8 cellular contexts compared by ENCODE assay signal in the genomic region with DNA sequence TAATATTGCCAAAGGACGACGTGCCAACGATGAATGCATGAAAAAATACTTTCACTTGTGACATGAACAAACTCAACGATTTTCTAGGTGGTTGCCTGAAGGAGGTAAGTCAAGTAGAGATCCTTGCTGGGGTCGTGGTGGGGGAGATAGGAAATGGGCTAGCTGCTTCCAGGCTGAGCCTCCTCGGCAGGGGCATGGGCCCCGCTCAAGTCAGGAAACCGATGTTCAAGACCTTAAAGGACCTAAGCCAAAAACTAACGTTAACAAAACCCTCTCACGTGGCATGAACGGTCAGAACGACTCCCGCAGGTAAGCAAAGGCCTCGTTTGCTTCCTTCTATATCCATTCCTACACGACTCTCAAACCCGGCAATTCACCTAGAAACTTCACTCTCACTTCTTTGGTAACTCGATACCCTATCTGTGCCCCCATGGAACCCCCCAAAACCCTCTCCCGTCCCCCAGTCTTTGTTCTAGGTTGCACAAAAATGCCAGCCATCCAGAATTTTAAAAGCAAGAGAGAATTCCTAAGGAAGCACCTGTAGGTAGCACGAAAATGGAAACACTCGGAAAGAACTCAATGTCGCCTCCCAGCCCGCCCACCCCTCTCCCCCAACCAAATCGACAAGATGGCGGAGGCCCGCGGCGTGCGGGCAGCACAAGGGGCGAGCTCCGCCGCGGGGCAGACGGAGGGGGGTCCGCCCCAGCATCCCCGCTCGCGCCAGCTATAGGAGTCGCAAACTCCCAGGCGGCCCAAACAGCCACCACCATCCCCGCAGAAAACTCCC. TPM values are rescaled to one million over a fixed set of nuclear protein-coding genes. Genes with fewer than 3 reads are reported as not detected.
DNase-seq lines count a peak whose midpoint lies in the region; ATAC-seq and TF ChIP-seq lines count a peak whose summit lies in the region.

No MANE protein-coding gene starts in this region.

- CTCF ChIA-PET in RWPE1 (lab: Yijun Ruan, JAX) = interaction anchor here (0.5 kb wide), 1 partner anchor 338 kb away, joined by 3 read pairs; no protein-coding TSS in a partner anchor

- H3K9me3 ChIP-seq in lower lobe of right lung (no peaks in the 10 kb centered on the region), thoracic aorta (no peaks in the 10 kb centered on the region)

- H3K4me1 ChIP-seq in lower lobe of right lung = peaks cover 17% of the 10 kb centered on the region
- peaks cover 15 to 20% of the 10 kb centered on the region in 2 donors for H3K4me1 ChIP-seq in thoracic aorta (ENCODE audit: control insufficient read depth in 1 of 2, low read depth in 2 of 2)

- H3K27me3 ChIP-seq in lower lobe of right lung (ENCODE audit: low read depth) = no peaks in the 10 kb centered on the region
- H3K27me3 ChIP-seq in thoracic aorta (replicated peaks; ENCODE audit: insufficient read depth) = no peaks in the 10 kb centered on the region

- H3K27ac ChIP-seq in RWPE1 (peak overlapping the region; percentile 97), caudate nucleus (ENCODE audit: low read depth, low read length) (peak overlapping the region; percentile 100), lower lobe of right lung (peak overlapping the region; percentile 97), thoracic aorta (peak overlapping the region; percentile 84 to 99)

- peaks cover 27% of the 10 kb centered on the region for H3K36me3 ChIP-seq in lower lobe of right lung
- H3K36me3 ChIP-seq in thoracic aorta = no peaks in the 10 kb centered on the region

- TF ChIP-seq CTCF in RWPE1 (conservative IDR thresholded peaks at IDR 0.05; ENCODE audit: low read depth) (no peak), lower lobe of right lung (IDR thresholded peaks at IDR 0.05) (no peak), thoracic aorta (IDR thresholded peaks at IDR 0.05) (no peak)

- intact Hi-C loops in lower lobe of right lung (cut with DNase I) (no loop called here), posterior vena cava (cut with DNase I) (no loop called here)

- ATAC-seq in HG02588 (IDR thresholded peaks at IDR 0.05; ENCODE audit: unreplicated experiment) = peak; percentile 4
- peak in 1 of 2 donors; percentile 18 for ATAC-seq in lower lobe of right lung
- ATAC-seq in thoracic aorta (ENCODE audit: insufficient number of reproducible peaks, low FRiP score, low read depth) = no peak

- DNase-seq in COR-L47 (lab: John Stamatoyannopoulos, UW) = peak; percentile 54
- no peak for DNase-seq in RWPE1 (ENCODE audit: low spot score)
- no peak for DNase-seq in caudate nucleus (lab: John Stamatoyannopoulos, UW)
- no peak for DNase-seq in lower lobe of right lung
- no peak for DNase-seq in thoracic aorta (ENCODE audit: low spot score)
- DNase-seq in posterior vena cava (ENCODE audit: low spot score) = no peak
- no peak for DNase-seq in SIG-M5 (lab: John Stamatoyannopoulos, UW)

- POLR2A ChIA-PET in RWPE1 (lab: Yijun Ruan, JAX; ENCODE audit: low non-redundant PET) = no interaction called here

- H3K4me3 ChIP-seq in lower lobe of right lung = peak overlapping the region; percentile 97
- peak overlapping the region; percentile 85 for H3K4me3 ChIP-seq in thoracic aorta

RNA-seq across cellular contexts. Expression of gene ACP4, which starts 13.6 kb away (rescaled TPM):
- total RNA-seq in lower lobe of right lung (not detected), thoracic aorta (not detected), posterior vena cava (not detected)

RNA-seq across cellular contexts. Expression of gene KLK1, which starts 19.8 kb away (rescaled TPM):
- 1.9 TPM for total RNA-seq in lower lobe of right lung
- not detected for total RNA-seq in thoracic aorta
- total RNA-seq in posterior vena cava = under 1 TPM in 1 of 2 donors, not detected in 1; 0.67 TPM

RNA-seq across cellular contexts. Expression of gene KLK15, which starts 29.5 kb away (rescaled TPM):
- total RNA-seq in lower lobe of right lung = not detected
- total RNA-seq in thoracic aorta = not detected
- not detected for total RNA-seq in posterior vena cava

RNA-seq across cellular contexts. Expression of gene GPR32, which starts 33.6 kb away (rescaled TPM):
- total RNA-seq in lower lobe of right lung (not detected), thoracic aorta (not detected), posterior vena cava (not detected)

RNA-seq across cellular contexts. Expression of gene KLK3, which starts 50.9 kb away (rescaled TPM):
- total RNA-seq in lower lobe of right lung (not detected), thoracic aorta (not detected), posterior vena cava (not detected)
